In the genomic region with DNA sequence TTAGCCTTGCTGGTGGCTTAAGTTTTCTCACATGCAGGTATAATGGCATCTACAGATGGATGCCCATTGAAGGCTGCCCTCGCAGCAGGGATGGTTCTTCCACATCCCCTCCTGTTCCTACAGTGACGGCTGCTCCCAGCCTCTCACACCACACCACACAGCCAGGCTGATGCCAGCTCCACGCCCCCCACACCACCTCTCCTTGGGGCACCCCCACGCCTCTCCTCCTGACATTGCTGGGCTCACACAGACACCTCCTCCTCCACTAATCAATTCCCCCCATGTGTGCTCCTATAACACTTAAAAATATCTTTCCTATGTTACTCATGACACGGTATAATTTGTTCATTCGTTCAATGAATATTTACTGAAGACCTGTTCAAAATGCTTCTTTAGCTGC, we compare ENCODE assay signal across 19 cellular contexts.
DNase-seq lines count a peak whose midpoint lies in the region; ATAC-seq, FAIRE-seq and TF ChIP-seq lines count a peak whose summit lies in the region.
"Had no signal": no experiment of that assay in that cellular context is flagged by ENCODE, and none has a peak within 500 bp of the region (broad histone marks: within the 10 kb centered on the region; RNA-seq: fewer than 3 reads in every experiment).

No MANE protein-coding gene starts in this region.

- TF ChIP-seq POLR2A in H1 (IDR thresholded peaks at IDR 0.05; ENCODE audit: control extremely low read depth in 1 of 2, low read depth in 2 of 2, low read length in 2 of 2) (no peak), esophagus squamous epithelium (IDR thresholded peaks at IDR 0.05) (no peak)

- ATAC-seq in left cardiac atrium, result no peak

- H3K27me3 Mint-ChIP-seq in osteocyte (ENCODE audit: unreplicated experiment), result no peaks in the 10 kb centered on the region

- H3K4me3 Mint-ChIP-seq in osteocyte (ENCODE audit: unreplicated experiment), result no peak overlapping the region

- no peaks in the 10 kb centered on the region for H3K79me2 ChIP-seq in H1 (ENCODE audit: control insufficient read depth in 1 of 2, insufficient read depth in 2 of 2, low read length in 2 of 2)

- no peaks in the 10 kb centered on the region for H4K20me1 ChIP-seq in H1 (replicated peaks in 1 of 2; ENCODE audit: control insufficient read depth in 1 of 2, insufficient read depth in 2 of 2, low read length in 2 of 2)

- H3K4me1 ChIP-seq in right atrium auricular region (no peaks in the 10 kb centered on the region), H1 (replicated peaks in 1 of 4; ENCODE audit: control insufficient read depth in 3 of 4, insufficient read depth in 4 of 4, low read length in 3 of 4) (peaks cover 0 to 4% (median under 1%) of the 10 kb centered on the region in 4 experiments; a peak in 2 of 7 replicates), esophagus squamous epithelium (no peaks in the 10 kb centered on the region)
- H3K4me1 ChIP-seq: HAP-1 had no signal

- FAIRE-seq in H1 (lab: Jason Lieb, UNC), result no peak
- FAIRE-seq: GM12891, GM18507 had no signal

- H4K5ac ChIP-seq in H1 (ENCODE audit: insufficient read length, low read depth, low read length), result no peak overlapping the region

- POLR2A ChIA-PET in H1 (lab: Charles Lee; ENCODE audit: partially characterized antibody), result no interaction called here

- H2AFZ ChIP-seq in H1 (ENCODE audit: low read length), result no peak overlapping the region

- no peak for TF ChIP-seq CTCF in right atrium auricular region (IDR thresholded peaks at IDR 0.05)
- TF ChIP-seq CTCF in H1 (IDR thresholded peaks at IDR 0.05; ENCODE audit: control extremely low read depth in 1 of 3, insufficient read depth in 1 of 3, low read depth in 1 of 3, low read length in 3 of 3), result no peak
- TF ChIP-seq CTCF in osteocyte (IDR thresholded peaks at IDR 0.05), result no peak
- TF ChIP-seq CTCF in esophagus squamous epithelium (IDR thresholded peaks at IDR 0.05), result no peak

- peaks cover 5% of the 10 kb centered on the region for H3K36me3 Mint-ChIP-seq in osteocyte (ENCODE audit: unreplicated experiment)
- H3K36me3 Mint-ChIP-seq: CD4-positive, alpha-beta memory T cell had no signal

- no peak overlapping the region for H4K91ac ChIP-seq in H1 (replicated peaks; ENCODE audit: insufficient read length, low read length)

- H2BK12ac ChIP-seq in H1 (ENCODE audit: low read depth, low read length), result peak overlapping the region; percentile 84

- no peaks in the 10 kb centered on the region for H3K27me3 ChIP-seq in right atrium auricular region
- H3K27me3 ChIP-seq in H1 (replicated peaks in 1 of 4; ENCODE audit: control insufficient read depth in 3 of 4, extremely low read depth in 1 of 4, insufficient read depth in 3 of 4, low read length in 3 of 4), result no peaks in the 10 kb centered on the region
- peaks cover 0 to 15% (median 0%) of the 10 kb centered on the region in 4 donors for H3K27me3 ChIP-seq in esophagus squamous epithelium

- no peak overlapping the region for H3K4me2 ChIP-seq in H1 (ENCODE audit: insufficient read depth in 1 of 2, low read depth in 2 of 2, low read length in 2 of 2)

- peak overlapping the region; percentile 93; the same call in 1 of the 2 replicates for H2BK20ac ChIP-seq in H1 (ENCODE audit: low read length)

- H3K14ac ChIP-seq in H1 (ENCODE audit: insufficient read length), result no peak overlapping the region

- TF ChIP-seq EP300 in H1 (IDR thresholded peaks at IDR 0.05; ENCODE audit: borderline replicate concordance in 1 of 2, low read depth in 2 of 2, low read length in 2 of 2), result no peak

- H2BK120ac ChIP-seq in H1 (replicated peaks; ENCODE audit: low read depth, low read length), result no peak overlapping the region

- H3K79me1 ChIP-seq in H1 (ENCODE audit: low read depth, low read length), result no peaks in the 10 kb centered on the region

- H3K4me1 Mint-ChIP-seq in osteocyte (ENCODE audit: unreplicated experiment), result peaks cover 21% of the 10 kb centered on the region

- CTCF ChIA-PET in H1 (lab: Charles Lee; ENCODE audit: partially characterized antibody), result interaction anchor here (0.8 to 4.9 kb wide), 5 partner anchors 14 to 120 kb away, joined by 3 to 25 read pairs (median 4); no protein-coding TSS in a partner anchor

- H3K9ac ChIP-seq in H1 (replicated peaks in 1 of 4; ENCODE audit: extremely low read depth in 1 of 4, low read depth in 3 of 4, low read length in 3 of 4), result no peak overlapping the region

- H2BK5ac ChIP-seq in H1 (ENCODE audit: low read depth, low read length), result no peak overlapping the region

- H3K4ac ChIP-seq in H1 (replicated peaks; ENCODE audit: insufficient read length, low read depth, low read length), result no peak overlapping the region

- no peak overlapping the region for H4K8ac ChIP-seq in H1 (ENCODE audit: extremely low read depth, insufficient read depth, low read length)

- no peaks in the 10 kb centered on the region for H3K36me3 ChIP-seq in right atrium auricular region
- H3K36me3 ChIP-seq in H1 (ENCODE audit: control insufficient read depth in 2 of 4, insufficient read depth in 4 of 4, low read length in 3 of 4), result no peaks in the 10 kb centered on the region
- H3K36me3 ChIP-seq in esophagus squamous epithelium, result no peaks in the 10 kb centered on the region
- H3K36me3 ChIP-seq: HAP-1 had no signal

- TF ChIP-seq RAD21 in H1 (IDR thresholded peaks at IDR 0.05 in 1 of 2, conservative IDR thresholded peaks at IDR 0.05 in 1 of 2; ENCODE audit: low read depth in 2 of 2, low read length in 2 of 2), result no peak

- H3K27ac Mint-ChIP-seq in osteocyte (ENCODE audit: unreplicated experiment), result no peak overlapping the region
- H3K27ac Mint-ChIP-seq: CD4-positive, alpha-beta memory T cell had no signal

- no peak overlapping the region for H3K23ac ChIP-seq in H1 (ENCODE audit: insufficient read length)

- no peak overlapping the region for H3K56ac ChIP-seq in H1 (replicated peaks; ENCODE audit: insufficient read length, low read depth, low read length)

- H3K23me2 ChIP-seq in H1 (ENCODE audit: low read depth, low read length), result no peaks in the 10 kb centered on the region

- H3K27ac ChIP-seq in right atrium auricular region, result no peak overlapping the region
- H3K27ac ChIP-seq in H1 (ENCODE audit: low read depth, low read length), result no peak overlapping the region
- no peak overlapping the region for H3K27ac ChIP-seq in esophagus squamous epithelium

- 0 out of 2 replicates have a peak overlapping the region, but pooled peaks have one; percentile 88 for H2BK15ac ChIP-seq in H1 (ENCODE audit: low read length)

- DNase-seq in right atrium auricular region (ENCODE audit: low spot score) (peak; percentile 16), left cardiac atrium (no peak), H1 (ENCODE audit: low read depth in 1 of 2, low spot score in 2 of 2) (peak in 1 of 2 experiments; percentile 11), osteocyte (ENCODE audit: extremely low spot score, unreplicated experiment) (peak; percentile 25), ureter (ENCODE audit: low spot score) (peak; percentile 9), esophagus squamous epithelium (lab: John Stamatoyannopoulos, UW) (no peak)
- DNase-seq in stimulated activated CD8-positive, alpha-beta memory T cell treated with anti-CD3 and anti-CD28 coated beads, Interleukin-4, amount 100 ng/mL, for 48 hours, result no peak
- no peak for DNase-seq in activated effector memory CD4-positive, alpha-beta T cell treated with anti-CD3 and anti-CD28 coated beads, Interleukin-2, amount 50 U/mL, for 16 hours
- DNase-seq: C1 segment of cervical spinal cord; Calu3; CD4-positive, alpha-beta memory T cell; COR-L47; DMS53; DMS79 treated with DMSO at 0.1 percent for 48 hours; GF-D8; GOT3 had no signal

- H3K9me3 Mint-ChIP-seq in osteocyte (ENCODE audit: unreplicated experiment), result no peaks in the 10 kb centered on the region
- H3K9me3 Mint-ChIP-seq: CD4-positive, alpha-beta memory T cell had no signal

- no peak overlapping the region for H3K4me3 ChIP-seq in right atrium auricular region
- H3K4me3 ChIP-seq in H1 (ENCODE audit: extremely low read depth in 1 of 4, insufficient read depth in 2 of 4, low read depth in 3 of 4, low read length in 4 of 4), result no peak overlapping the region
- no peak overlapping the region for H3K4me3 ChIP-seq in esophagus squamous epithelium
- H3K4me3 ChIP-seq: HAP-1 had no signal

- peak overlapping the region; percentile 90; the same call in 1 of the 2 replicates for H2AK5ac ChIP-seq in H1 (ENCODE audit: low read depth, low read length)

- intact Hi-C loops in left cardiac atrium (cut with DNase I), result no loop called here
- intact Hi-C loops in esophagus squamous epithelium (cut with DNase I), result no loop called here

- H3K9me3 ChIP-seq in right atrium auricular region (no peaks in the 10 kb centered on the region), H1 (ENCODE audit: insufficient read depth in 2 of 2, low read depth in 1 of 2, low read length in 1 of 2) (peaks cover 0 to 6% of the 10 kb centered on the region in 2 experiments; a peak in 2 of 4 replicates), esophagus squamous epithelium (no peaks in the 10 kb centered on the region)
- H3K9me3 ChIP-seq: HAP-1 had no signal

- H3K18ac ChIP-seq in H1 (ENCODE audit: extremely low read depth, low read length), result no peak overlapping the region

- 76% methylated on average over 6 of the region's 6 CpGs; no CpG with 5 or more reads in 1 of the 2 experiments for WGBS in H1 (ENCODE audit: extremely low coverage in 1 of 2, insufficient coverage in 1 of 2, insufficient read length in 1 of 2, insufficient replicate concordance in 2 of 2, low coverage in 1 of 2, low lambda C conversion rate in 2 of 2, missing lambda C conversion rate in 1 of 2), 2 experiments
- 76 to 79% methylated on average over 6 of the region's 6 CpGs for WGBS in esophagus squamous epithelium, 2 donors

TF ChIP-seq in H1, 55 proteins besides CTCF, POLR2A, EP300 and RAD21 (continues in another document):
- TF ChIP-seq, protein P1, sequence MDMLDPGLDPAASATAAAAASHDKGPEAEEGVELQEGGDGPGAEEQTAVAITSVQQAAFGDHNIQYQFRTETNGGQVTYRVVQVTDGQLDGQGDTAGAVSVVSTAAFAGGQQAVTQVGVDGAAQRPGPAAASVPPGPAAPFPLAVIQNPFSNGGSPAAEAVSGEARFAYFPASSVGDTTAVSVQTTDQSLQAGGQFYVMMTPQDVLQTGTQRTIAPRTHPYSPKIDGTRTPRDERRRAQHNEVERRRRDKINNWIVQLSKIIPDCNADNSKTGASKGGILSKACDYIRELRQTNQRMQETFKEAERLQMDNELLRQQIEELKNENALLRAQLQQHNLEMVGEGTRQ (IDR thresholded peaks at IDR 0.05; ENCODE audit: low read length), result no peak
- TF ChIP-seq SAP30 (IDR thresholded peaks at IDR 0.05; ENCODE audit: insufficient read depth, insufficient replicate concordance, low read length) (no peak), SP2 (IDR thresholded peaks at IDR 0.05; ENCODE audit: low read length) (no peak), SRF (IDR thresholded peaks at IDR 0.05; ENCODE audit: low read depth, low read length) (no peak), SIN3A (conservative IDR thresholded peaks at IDR 0.05 in 1 of 2, IDR thresholded peaks at IDR 0.05 in 1 of 2; ENCODE audit: low read depth in 1 of 2, low read length in 2 of 2) (no peak), TAF1 (IDR thresholded peaks at IDR 0.05; ENCODE audit: low read depth, low read length) (no peak), POU5F1 (IDR thresholded peaks at IDR 0.05; ENCODE audit: low read depth, low read length) (no peak)
- TF ChIP-seq, protein P2, sequence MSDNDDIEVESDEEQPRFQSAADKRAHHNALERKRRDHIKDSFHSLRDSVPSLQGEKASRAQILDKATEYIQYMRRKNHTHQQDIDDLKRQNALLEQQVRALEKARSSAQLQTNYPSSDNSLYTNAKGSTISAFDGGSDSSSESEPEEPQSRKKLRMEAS (IDR thresholded peaks at IDR 0.05), result no peak

Comparison
In these comparisons a context has a peak if more than half of its experiments do, and no peak if none do; other contexts are left out.
1. DNase-seq: peak in right atrium auricular region (single experiment), osteocyte (single experiment) and ureter (single experiment); none in left cardiac atrium (single experiment), stimulated activated CD8-positive, alpha-beta memory T cell treated with anti-CD3 and anti-CD28 coated beads, Interleukin-4, amount 100 ng/mL, for 48 hours (single experiment), esophagus squamous epithelium (single experiment) and activated effector memory CD4-positive, alpha-beta T cell treated with anti-CD3 and anti-CD28 coated beads, Interleukin-2, amount 50 U/mL, for 16 hours (single experiment).